ENCODE assay signal across 24 cellular contexts in the genomic region with DNA sequence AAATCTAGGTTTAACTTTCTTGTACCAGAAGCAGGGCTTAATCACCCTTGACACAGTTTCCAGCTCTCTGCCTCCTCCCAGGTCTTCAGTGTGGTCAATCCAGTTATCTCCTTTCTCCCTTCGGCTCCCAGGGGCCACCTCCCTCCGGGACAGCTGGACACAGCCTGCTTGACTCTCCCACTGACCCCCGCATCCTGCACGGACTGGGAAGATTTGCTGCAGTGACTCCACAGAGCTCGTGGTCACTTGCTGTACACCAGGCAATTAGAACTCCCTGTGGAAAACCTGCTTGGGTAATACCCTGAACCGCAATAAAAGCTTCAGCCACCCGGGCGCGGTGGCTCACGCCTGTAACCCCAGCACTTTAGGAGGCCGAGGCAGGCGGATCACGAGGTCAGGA.
A peak's percentile ranks its signal among the peaks of the same experiment; 100 is the strongest.
DNase-seq lines count a peak whose midpoint lies in the region; ATAC-seq, FAIRE-seq and TF ChIP-seq lines count a peak whose summit lies in the region.
"Had no signal": no experiment of that assay in that cellular context is flagged by ENCODE, and none has a peak within 500 bp of the region (broad histone marks: within the 10 kb centered on the region; RNA-seq: fewer than 3 reads in every experiment).

No MANE protein-coding gene starts in this region.

- peaks cover 5% of the 10 kb centered on the region for H3K27me3 Mint-ChIP-seq in neural progenitor cell (ENCODE audit: insufficient read depth, low read depth)

- peaks cover 9% of the 10 kb centered on the region for H3K9me3 Mint-ChIP-seq in neural progenitor cell
- peaks cover 2% of the 10 kb centered on the region for H3K9me3 Mint-ChIP-seq in stimulated activated effector memory CD8-positive, alpha-beta T cell treated with anti-CD3 and anti-CD28 coated beads, Interleukin-12 subunit alpha, Interleukin-12 subunit beta, amount 100 ng/mL, for 72 hours

- no peak for TF ChIP-seq CTCF in K562 (IDR thresholded peaks at IDR 0.05 in 2 of 3, conservative IDR thresholded peaks at IDR 0.05 in 1 of 3; ENCODE audit: insufficient read depth in 2 of 3, low read depth in 1 of 3, low read length in 3 of 3)
- no peak for TF ChIP-seq CTCF in kidney (IDR thresholded peaks at IDR 0.05; ENCODE audit: borderline replicate concordance, extremely low read depth, insufficient read depth)
- TF ChIP-seq CTCF in neural progenitor cell (IDR thresholded peaks at IDR 0.05), result no peak
- no peak for TF ChIP-seq CTCF in prostate gland (IDR thresholded peaks at IDR 0.05)

- intact Hi-C loops in K562 (cut with micrococcal nuclease), result no loop called here
- intact Hi-C loops in kidney (cut with DNase I), result no loop called here
- intact Hi-C loops in prostate gland (cut with DNase I), result loop anchor here (5.0 to 10.0 kb wide), 3 partner anchors 50 to 388 kb away; no protein-coding TSS in a partner anchor

- BruUV-seq in K562 (replicated peaks; lab: Mats Ljungman, UMichigan), result no TSS peak

- TF ChIP-seq RAD21 in K562 (CRISPR knock-in tag; conservative IDR thresholded peaks at IDR 0.05 in 1 of 2, IDR thresholded peaks at IDR 0.05 in 1 of 2), result no peak

- peak overlapping the region; percentile 52 for H3K4me2 ChIP-seq in K562 (ENCODE audit: insufficient read depth, low read length)
- H3K4me2 ChIP-seq in neural progenitor cell, result no peak overlapping the region
- H3K4me2 ChIP-seq: BLaER1 had no signal

- CTCF ChIA-PET in K562 (lab: Yijun Ruan, JAX; ENCODE audit: low intra/inter-chr PET ratio), result no interaction called here

- H3K79me2 ChIP-seq in K562 (ENCODE audit: control insufficient read depth, insufficient read depth, low read length) (no peaks in the 10 kb centered on the region), neural progenitor cell (ENCODE audit: low read depth) (no peaks in the 10 kb centered on the region)

- H2AFZ ChIP-seq in K562 (ENCODE audit: low read depth, low read length) (peak overlapping the region; percentile 59; the same call in 1 of the 2 replicates), neural progenitor cell (replicated peaks) (no peak overlapping the region)

- ATAC-seq in K562 (no peak), HG03460 (IDR thresholded peaks at IDR 0.05; ENCODE audit: unreplicated experiment) (no peak)
- no peak for ATAC-seq in stimulated activated effector memory CD8-positive, alpha-beta T cell treated with anti-CD3 and anti-CD28 coated beads, Interleukin-12 subunit alpha, Interleukin-12 subunit beta, amount 100 ng/mL, for 72 hours
- ATAC-seq: HCT116, HepG2, PC-3 had no signal

- in situ Hi-C loops in K562 (cut with MboI), result no loop called here

- DNase-seq in K562 (ENCODE audit: extremely low read depth in 1 of 4, low spot score in 3 of 4), result no peak
- peak; percentile 80 for DNase-seq in kidney
- no peak for DNase-seq in neural progenitor cell (ENCODE audit: low spot score)
- no peak for DNase-seq in stimulated activated effector memory CD8-positive, alpha-beta T cell treated with anti-CD3 and anti-CD28 coated beads, Interleukin-12 subunit alpha, Interleukin-12 subunit beta, amount 100 ng/mL, for 72 hours (ENCODE audit: low spot score in 2 of 2)
- DNase-seq in prostate gland (ENCODE audit: low spot score), result no peak
- DNase-seq: CD4-positive, CD25-positive, alpha-beta regulatory T cell; DMS153; DND-41; KBM-7; MG63; NCI-H2029; NCI-H446 treated with DMSO at 0.1 percent for 48 hours; NCI-H526; NCI-H82; NK-92 treated with Interleukin-12 subunit alpha and Interleukin-12 subunit beta, amount 100 ng/mL, for 24 hours; PC-3 had no signal

- H3K27me3 ChIP-seq in K562 (ENCODE audit: control insufficient read depth in 2 of 2, insufficient read depth in 2 of 2, low read length in 2 of 2) (peaks cover 2 to 32% of the 10 kb centered on the region in 2 experiments; a peak in 4 of 5 replicates), neural progenitor cell (no peaks in the 10 kb centered on the region), skeletal muscle tissue (ENCODE audit: control insufficient read depth in 3 of 3, insufficient read depth in 3 of 3, low read length in 3 of 3) (no peaks in the 10 kb centered on the region), prostate gland (replicated peaks; ENCODE audit: insufficient read depth) (no peaks in the 10 kb centered on the region)
- H3K27me3 ChIP-seq: BLaER1, MG63 had no signal

- TF ChIP-seq EP300 in K562 (IDR thresholded peaks at IDR 0.05; ENCODE audit: low read length), result no peak

- H3K9ac ChIP-seq in K562 (ENCODE audit: insufficient read depth in 1 of 2, low read depth in 2 of 2, low read length in 2 of 2) (no peak overlapping the region), kidney (ENCODE audit: low read length in 2 of 2) (no peak overlapping the region), neural progenitor cell (no peak overlapping the region), skeletal muscle tissue (ENCODE audit: low read depth in 1 of 3, low read length in 3 of 3) (peak overlapping the region in 2 of 3 donors; percentile 10 to 16)
- H3K9ac ChIP-seq: BLaER1 had no signal

- H3K27ac ChIP-seq in K562 (ENCODE audit: extremely low read depth, low read depth, low read length), result no peak overlapping the region
- H3K27ac ChIP-seq in kidney (ENCODE audit: low read depth in 2 of 2, low read length in 2 of 2), result peak overlapping the region in 1 of 2 donors; percentile 64
- no peak overlapping the region for H3K27ac ChIP-seq in neural progenitor cell
- H3K27ac ChIP-seq in skeletal muscle tissue (ENCODE audit: low read depth, low read length), result peak overlapping the region; percentile 11
- peak overlapping the region in 1 of 2 donors; percentile 17 for H3K27ac ChIP-seq in prostate gland
- H3K27ac ChIP-seq: BLaER1 had no signal

- H3K36me3 ChIP-seq in K562 (ENCODE audit: control insufficient read depth, insufficient read depth, low read length) (no peaks in the 10 kb centered on the region), kidney (ENCODE audit: control insufficient read depth in 1 of 2, insufficient read depth in 2 of 2, low read length in 2 of 2) (no peaks in the 10 kb centered on the region), neural progenitor cell (no peaks in the 10 kb centered on the region), skeletal muscle tissue (ENCODE audit: control insufficient read depth in 3 of 3, insufficient read depth in 3 of 3, low read length in 3 of 3) (no peaks in the 10 kb centered on the region), prostate gland (no peaks in the 10 kb centered on the region)
- H3K36me3 ChIP-seq: BLaER1, MG63 had no signal

- H3K9me1 ChIP-seq in K562 (ENCODE audit: control insufficient read depth, insufficient read depth, low read length), result no peaks in the 10 kb centered on the region

- H3K4me3 ChIP-seq in K562 (no peak overlapping the region), kidney (ENCODE audit: low read length in 2 of 2) (peak overlapping the region in 1 of 2 donors; percentile 51), neural progenitor cell (no peak overlapping the region), skeletal muscle tissue (ENCODE audit: low read length in 3 of 3) (peak overlapping the region in 1 of 3 donors; percentile 9), prostate gland (no peak overlapping the region)
- H3K4me3 ChIP-seq: BLaER1, MG63 had no signal

- H3K27ac Mint-ChIP-seq in neural progenitor cell, result peak overlapping the region; percentile 81
- H3K27ac Mint-ChIP-seq in stimulated activated effector memory CD8-positive, alpha-beta T cell treated with anti-CD3 and anti-CD28 coated beads, Interleukin-12 subunit alpha, Interleukin-12 subunit beta, amount 100 ng/mL, for 72 hours, result no peak overlapping the region
- H3K27ac Mint-ChIP-seq: CD4-positive, CD25-positive, alpha-beta regulatory T cell had no signal

- peaks cover 19% of the 10 kb centered on the region for H3K4me1 Mint-ChIP-seq in neural progenitor cell
- H3K4me1 Mint-ChIP-seq in stimulated activated effector memory CD8-positive, alpha-beta T cell treated with anti-CD3 and anti-CD28 coated beads, Interleukin-12 subunit alpha, Interleukin-12 subunit beta, amount 100 ng/mL, for 72 hours, result peaks cover 11% of the 10 kb centered on the region
- H3K4me1 Mint-ChIP-seq: CD4-positive, CD25-positive, alpha-beta regulatory T cell had no signal

- H3K9me3 ChIP-seq in K562 (replicated peaks; ENCODE audit: control insufficient read depth, insufficient read depth, low read depth, low read length), result peaks cover 2% of the 10 kb centered on the region; the same call in 1 of the 2 replicates
- H3K9me3 ChIP-seq in kidney (ENCODE audit: control insufficient read depth in 1 of 2, low read length in 2 of 2), result peaks cover 0 to 5% of the 10 kb centered on the region in 2 donors
- no peaks in the 10 kb centered on the region for H3K9me3 ChIP-seq in neural progenitor cell (ENCODE audit: low read depth)
- H3K9me3 ChIP-seq in skeletal muscle tissue (ENCODE audit: control insufficient read depth in 3 of 3, low read length in 3 of 3), result peaks cover 0 to 5% (median 0%) of the 10 kb centered on the region in 3 donors
- no peaks in the 10 kb centered on the region for H3K9me3 ChIP-seq in prostate gland
- H3K9me3 ChIP-seq: MG63 had no signal

- WGBS in K562 (ENCODE audit: insufficient coverage, low coverage, missing lambda C conversion rate), result 2% methylated on average over 13 of the region's 13 CpGs
- WGBS in prostate gland, result 89% methylated on average over 13 of the region's 13 CpGs

- H3K4me3 Mint-ChIP-seq in neural progenitor cell, result no peak overlapping the region
- H3K4me3 Mint-ChIP-seq in stimulated activated effector memory CD8-positive, alpha-beta T cell treated with anti-CD3 and anti-CD28 coated beads, Interleukin-12 subunit alpha, Interleukin-12 subunit beta, amount 100 ng/mL, for 72 hours, result no peak overlapping the region
- H3K4me3 Mint-ChIP-seq: CD4-positive, CD25-positive, alpha-beta regulatory T cell had no signal

- H3F3A ChIP-seq in neural progenitor cell (ENCODE audit: low read depth), result no peaks in the 10 kb centered on the region

- H3K36me3 Mint-ChIP-seq in neural progenitor cell, result peaks cover 1% of the 10 kb centered on the region
- H3K36me3 Mint-ChIP-seq in stimulated activated effector memory CD8-positive, alpha-beta T cell treated with anti-CD3 and anti-CD28 coated beads, Interleukin-12 subunit alpha, Interleukin-12 subunit beta, amount 100 ng/mL, for 72 hours, result no peaks in the 10 kb centered on the region
- H3K36me3 Mint-ChIP-seq: CD4-positive, CD25-positive, alpha-beta regulatory T cell had no signal

- H4K20me1 ChIP-seq in K562 (replicated peaks; ENCODE audit: control insufficient read depth, insufficient read depth, low read length) (no peaks in the 10 kb centered on the region), neural progenitor cell (ENCODE audit: low read depth) (no peaks in the 10 kb centered on the region)
- H4K20me1 ChIP-seq: BLaER1 had no signal

- no peak for TF ChIP-seq POLR2A in K562 (conservative IDR thresholded peaks at IDR 0.05)
- no peak for TF ChIP-seq POLR2A in prostate gland (IDR thresholded peaks at IDR 0.05)

- FAIRE-seq in K562 (lab: Jason Lieb, UNC), result no peak
- FAIRE-seq in kidney (lab: Jason Lieb, UNC), result no peak
- FAIRE-seq: A204.1, GM12892, GM19239, HepG2 had no signal

- H3K4me1 ChIP-seq in K562 (replicated peaks in 1 of 2; ENCODE audit: control insufficient read depth in 2 of 2, insufficient read depth in 2 of 2, low read length in 2 of 2) (no peaks in the 10 kb centered on the region; a peak in 1 of 5 replicates), kidney (ENCODE audit: control insufficient read depth in 1 of 2, insufficient read depth in 1 of 2, low read depth in 1 of 2, low read length in 2 of 2) (peaks cover 12% of the 10 kb centered on the region in 2 donors), neural progenitor cell (no peaks in the 10 kb centered on the region), skeletal muscle tissue (ENCODE audit: control insufficient read depth in 3 of 3, insufficient read depth in 3 of 3, low read length in 3 of 3) (peaks cover 20 to 41% (median 25%) of the 10 kb centered on the region in 3 donors), prostate gland (replicated peaks) (peaks cover 3% of the 10 kb centered on the region)
- H3K4me1 ChIP-seq: BLaER1 had no signal

- POLR2A ChIA-PET in K562 (lab: Yijun Ruan, JAX), result interaction anchor here (1.2 kb wide), 1 partner anchor 17 kb away, joined by 4 read pairs; no protein-coding TSS in a partner anchor

Comparison
In these comparisons a context has a peak if more than half of its experiments do, and no peak if none do; other contexts are left out.
1. H3K9ac ChIP-seq: peak in skeletal muscle tissue (2 of 3); none in K562 (0 of 2), kidney (0 of 2) and neural progenitor cell (single experiment).